4 cellular contexts compared by ENCODE assay signal in genomic region chr9:6182549-6183226, GRCh38. TPM values are rescaled to one million over a fixed set of nuclear protein-coding genes. Genes with fewer than 3 reads are reported as not detected.
"Had no signal": no experiment of that assay in that cellular context is flagged by ENCODE, and none has a peak within 500 bp of the region (broad histone marks: within the 10 kb centered on the region; RNA-seq: fewer than 3 reads in every experiment).

No MANE protein-coding gene starts in this region.

RNA-seq across cellular contexts. Expression of gene IL33, which starts 32.9 kb away (rescaled TPM):
- total RNA-seq: activated CD4-positive, alpha-beta memory T cell treated with anti-CD3 and anti-CD28 coated beads, Interleukin-2, amount 10 ng/mL, durations not matched to agents 7 days and 5 days; activated CD4-positive, alpha-beta T cell treated with anti-CD3 and anti-CD28 coated beads, Interleukin-2, amount 10 ng/mL, durations not matched to agents 7 days and 5 days; activated naive CD8-positive, alpha-beta T cell treated with anti-CD3 and anti-CD28 coated beads, Interleukin-2, amount 10 ng/mL, durations not matched to agents 7 days and 5 days; cardiac muscle cell had no signal
- polyA plus RNA-seq: cardiac muscle cell had no signal
